In the genomic region with DNA sequence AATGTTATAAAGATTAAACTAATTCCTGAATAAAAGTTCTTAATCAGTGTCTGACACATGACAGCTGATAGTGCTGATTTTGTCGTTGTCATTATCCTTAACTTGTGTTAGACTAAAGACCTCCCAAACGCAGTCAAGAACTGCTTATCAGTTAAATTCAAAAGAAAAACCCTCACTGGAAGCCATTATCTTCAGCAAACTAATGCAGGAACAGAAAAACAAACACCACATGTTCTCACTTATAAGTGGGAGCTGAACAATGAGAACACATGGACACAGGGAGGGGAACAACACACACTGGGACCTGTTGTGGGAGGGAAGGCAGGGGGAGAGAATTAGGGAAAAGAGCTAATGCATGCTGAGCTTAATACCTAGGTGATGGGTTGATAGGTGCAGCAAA, we compare ENCODE assay signal across 8 cellular contexts. TPM values are rescaled to one million over a fixed set of nuclear protein-coding genes. Genes with fewer than 3 reads are reported as not detected.
DNase-seq lines count a peak whose midpoint lies in the region; ATAC-seq and TF ChIP-seq lines count a peak whose summit lies in the region.
"Not testable (repeated sequence)": the region's sequence is repeated elsewhere in the genome, so short reads cannot be mapped to it uniquely, and the experiment has no call there.

No MANE protein-coding gene starts in this region.

- not testable (repeated sequence) for H3K36me3 Mint-ChIP-seq in endodermal cell (ENCODE audit: low read depth); progenitor cell of endocrine pancreas (ENCODE audit: insufficient read depth)

- H2BK5ac ChIP-seq in mesendoderm (ENCODE audit: low read length): not testable (repeated sequence)

- 11 to 28% methylated on average over 2 of the region's 2 CpGs for WGBS in endodermal cell (ENCODE audit: insufficient coverage in 1 of 2, insufficient read length in 1 of 2), 2 experiments
- WGBS in mesendoderm (ENCODE audit: extremely low coverage, insufficient coverage, low lambda C conversion rate): no CpG with 5 or more reads among the region's 2 CpGs

- TF ChIP-seq CTCF in PC-3 (conservative IDR thresholded peaks at IDR 0.05; ENCODE audit: low read depth, low read length); endodermal cell (conservative IDR thresholded peaks at IDR 0.05); progenitor cell of endocrine pancreas (IDR thresholded peaks at IDR 0.05; ENCODE audit: unreplicated experiment): not testable (repeated sequence)

- H3K36me3 ChIP-seq in PC-3 (ENCODE audit: low read depth, low read length); endodermal cell (ENCODE audit: control insufficient read depth, insufficient read depth, low read length); mesendoderm (ENCODE audit: control insufficient read depth, insufficient read depth, low read length): not testable (repeated sequence)

- H3K56ac ChIP-seq in mesendoderm (ENCODE audit: low read length): not testable (repeated sequence)

- H3K79me2 ChIP-seq in PC-3 (ENCODE audit: low read length); mesendoderm (ENCODE audit: control insufficient read depth, insufficient read depth, low read length): not testable (repeated sequence)

- CTCF ChIA-PET in PC-3 (lab: Charles Lee): not testable (repeated sequence)

- not testable (repeated sequence) for H3F3A ChIP-seq in PC-3 (ENCODE audit: low read length, unreplicated experiment)

- H3K4me3 ChIP-seq in PC-3 (ENCODE audit: low read length); endodermal cell (ENCODE audit: low read length); mesendoderm (ENCODE audit: low read length): not testable (repeated sequence)

- not testable (repeated sequence) for H3K9me3 Mint-ChIP-seq in endodermal cell; progenitor cell of endocrine pancreas (ENCODE audit: low read depth)

- H3K23ac ChIP-seq in mesendoderm (ENCODE audit: low read length): not testable (repeated sequence)

- H3K9me2 ChIP-seq in PC-3 (replicated peaks; ENCODE audit: low read length): not testable (repeated sequence)

- not testable (repeated sequence) for H3K9me3 ChIP-seq in PC-3 (ENCODE audit: low read length)
- peaks cover 15% of the 10 kb centered on the region for H3K9me3 ChIP-seq in endodermal cell (ENCODE audit: control insufficient read depth, low read length)

- H2AFZ ChIP-seq in PC-3 (ENCODE audit: low read length): 0 out of 2 replicates have a peak overlapping the region, but pooled peaks have one; percentile 11

- H2BK120ac ChIP-seq in mesendoderm (ENCODE audit: low read depth, low read length): not testable (repeated sequence)

- H2BK15ac ChIP-seq in mesendoderm (replicated peaks; ENCODE audit: low read depth): not testable (repeated sequence)

- not testable (repeated sequence) for H3K9ac ChIP-seq in PC-3 (ENCODE audit: low read length); endodermal cell (ENCODE audit: extremely low read depth, low read length, poor library complexity, severe bottlenecking); mesendoderm (ENCODE audit: low read length)

- H3K4me2 ChIP-seq in PC-3 (ENCODE audit: low read length); mesendoderm (ENCODE audit: low read length): not testable (repeated sequence)

- not testable (repeated sequence) for H4K20me1 ChIP-seq in PC-3 (ENCODE audit: low read length)

- H3K79me1 ChIP-seq in mesendoderm (ENCODE audit: low read length): not testable (repeated sequence)

- not testable (repeated sequence) for H3K18ac ChIP-seq in mesendoderm (ENCODE audit: low read length)

- H4K8ac ChIP-seq in mesendoderm (ENCODE audit: low read depth, low read length): not testable (repeated sequence)

- intact Hi-C loops in PC-3 (cut with micrococcal nuclease): not testable (repeated sequence)

- H3K4me3 Mint-ChIP-seq in endodermal cell; progenitor cell of endocrine pancreas (ENCODE audit: low read depth): not testable (repeated sequence)

- H3K27ac Mint-ChIP-seq in endodermal cell (peak overlapping the region; percentile 55), progenitor cell of endocrine pancreas (peak overlapping the region; percentile 76)

- H3K4me1 ChIP-seq in PC-3 (ENCODE audit: insufficient read depth, low read length); endodermal cell (ENCODE audit: control insufficient read depth, insufficient read depth, low read length); mesendoderm (ENCODE audit: control insufficient read depth, low read depth, low read length): not testable (repeated sequence)

- peaks cover 11% of the 10 kb centered on the region for H3K4me1 Mint-ChIP-seq in endodermal cell
- H3K4me1 Mint-ChIP-seq in progenitor cell of endocrine pancreas (ENCODE audit: low read depth): peaks cover 15% of the 10 kb centered on the region

- peak; percentile 29 for DNase-seq in DMS 273 treated with DMSO at 0.1 percent for 48 hours (lab: John Stamatoyannopoulos, UW)
- peak in 2 of 3 experiments; percentile 17 to 56 for DNase-seq in NCI-H1417 (lab: John Stamatoyannopoulos, UW)
- peak; percentile 66 for DNase-seq in NCI-H2171 treated with DMSO at 0.1 percent for 48 hours (lab: John Stamatoyannopoulos, UW)
- DNase-seq in NCI-H748 treated with DMSO at 0.1 percent for 48 hours (lab: John Stamatoyannopoulos, UW): peak; percentile 29
- not testable (repeated sequence) for DNase-seq in PC-3; endodermal cell; progenitor cell of endocrine pancreas (ENCODE audit: low spot score, unreplicated experiment)
- peak; percentile 80 for DNase-seq in mesendoderm

- not testable (repeated sequence) for H3K27me3 Mint-ChIP-seq in endodermal cell (ENCODE audit: insufficient read depth)
- H3K27me3 Mint-ChIP-seq in progenitor cell of endocrine pancreas: peaks cover 40% of the 10 kb centered on the region

- H4K5ac ChIP-seq in mesendoderm (ENCODE audit: low read length): not testable (repeated sequence)

- not testable (repeated sequence) for H3K27ac ChIP-seq in PC-3 (ENCODE audit: low read length); endodermal cell (ENCODE audit: low read depth, low read length); mesendoderm (ENCODE audit: low read depth, low read length)

- not testable (repeated sequence) for ATAC-seq in PC-3

- BruUV-seq in PC-3 (replicated peaks; lab: Mats Ljungman, UMichigan): not testable (repeated sequence)

- POLR2A ChIA-PET in PC-3 (lab: Charles Lee; ENCODE audit: unreplicated experiment): not testable (repeated sequence)

- not testable (repeated sequence) for H3K27me3 ChIP-seq in PC-3 (ENCODE audit: low read length); endodermal cell (ENCODE audit: control insufficient read depth, insufficient read depth, low read length, poor library complexity, severe bottlenecking); mesendoderm (ENCODE audit: insufficient read depth, low read length, poor library complexity)

- not testable (repeated sequence) for H3K4ac ChIP-seq in mesendoderm (ENCODE audit: low read depth, low read length)

- not testable (repeated sequence) for H2AK5ac ChIP-seq in mesendoderm (ENCODE audit: low read length)

RNA-seq across cellular contexts. Expression of a gene that starts 46.4 kb away (rescaled TPM):
- 7.5 and 8.6 TPM in 2 replicates for total RNA-seq in PC-3 (2014; rRNA removed)
- total RNA-seq in endodermal cell: 10 to 100 TPM; 11.2 to 17.5 TPM
- 17.5 TPM for polyA plus RNA-seq in endodermal cell (2013, experiment 1 of 2)
- 17.3 TPM for polyA plus RNA-seq in endodermal cell (2013, experiment 2 of 2)
- polyA plus RNA-seq in mesendoderm (2013, experiment 1 of 2): 7.8 TPM
- 7.2 TPM for polyA plus RNA-seq in mesendoderm (2013, experiment 2 of 2)
- total RNA-seq in progenitor cell of endocrine pancreas: 11.2 and 11.3 TPM in 2 replicates

RNA-seq across cellular contexts. Expression of a gene that starts 46.5 kb away (rescaled TPM):
- total RNA-seq in PC-3 (2014; rRNA removed) (26.0 and 53.4 TPM in 2 replicates), endodermal cell (10 to 100 TPM; 29.7 to 61.8 TPM), progenitor cell of endocrine pancreas (15.0 and 17.4 TPM in 2 replicates)
- polyA plus RNA-seq in endodermal cell (2013, experiment 1 of 2): 52.1 TPM
- polyA plus RNA-seq in endodermal cell (2013, experiment 2 of 2): 53.9 TPM
- 33.0 TPM for polyA plus RNA-seq in mesendoderm (2013, experiment 1 of 2)
- polyA plus RNA-seq in mesendoderm (2013, experiment 2 of 2): 33.3 TPM
